22 cellular contexts compared by ENCODE assay signal in the genomic region with DNA sequence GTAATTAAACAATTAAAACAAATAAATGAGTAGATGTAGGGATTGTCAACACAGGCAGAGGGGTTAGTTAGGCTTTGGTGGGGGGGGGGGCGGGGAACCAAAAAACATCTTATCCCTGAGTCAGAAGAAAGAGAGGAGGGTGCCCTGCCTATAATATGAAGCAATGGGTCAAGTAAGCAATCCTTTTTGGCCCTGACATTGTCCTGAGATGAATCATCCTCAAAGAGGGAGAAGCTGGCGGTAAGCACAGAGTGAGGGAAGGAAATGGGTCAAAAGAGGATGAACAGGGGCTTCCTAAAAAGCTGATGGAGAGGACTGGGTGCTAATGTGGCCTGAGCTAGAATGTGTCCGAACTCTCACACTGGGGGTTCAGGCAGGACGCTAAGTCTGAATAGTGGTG. TPM values are rescaled to one million over a fixed set of nuclear protein-coding genes. Genes with fewer than 3 reads are reported as not detected.
DNase-seq lines count a peak whose midpoint lies in the region; ATAC-seq and TF ChIP-seq lines count a peak whose summit lies in the region.
"Had no signal": no experiment of that assay in that cellular context is flagged by ENCODE, and none has a peak within 500 bp of the region (broad histone marks: within the 10 kb centered on the region; RNA-seq: fewer than 3 reads in every experiment).

No MANE protein-coding gene starts in this region.

- H3K27ac Mint-ChIP-seq in CD4-positive, alpha-beta T cell, result no peak overlapping the region
- H3K27ac Mint-ChIP-seq: CD4-positive, CD25-positive, alpha-beta regulatory T cell; endodermal cell had no signal

- in situ Hi-C loops in HAP-1 (cut with MboI; ENCODE audit: low sequenced_read_pairs), result no loop called here

- intact Hi-C loops in sciatic nerve (cut with DNase I), result no loop called here
- intact Hi-C loops in CD4-positive, alpha-beta T cell (cut with DNase I, micrococcal nuclease), result no loop called here

- no peak for TF ChIP-seq CTCF in fibroblast of pulmonary artery (IDR thresholded peaks at IDR 0.05; ENCODE audit: low read length, missing control alignments)
- no peak for TF ChIP-seq CTCF in CD4-positive, alpha-beta T cell (IDR thresholded peaks at IDR 0.05)

- ATAC-seq in sciatic nerve, result peak; percentile 74
- no peak for ATAC-seq in CD4-positive, alpha-beta T cell (ENCODE audit: poor library complexity)
- ATAC-seq in HG03159 (IDR thresholded peaks at IDR 0.05; ENCODE audit: unreplicated experiment), result no peak
- ATAC-seq: mucosa of descending colon had no signal

- H3K9me3 Mint-ChIP-seq in CD4-positive, alpha-beta T cell, result no peaks in the 10 kb centered on the region
- H3K9me3 Mint-ChIP-seq: CD4-positive, CD25-positive, alpha-beta regulatory T cell; endodermal cell had no signal

- no peak overlapping the region for H3K4me3 Mint-ChIP-seq in CD4-positive, alpha-beta T cell
- H3K4me3 Mint-ChIP-seq: CD4-positive, CD25-positive, alpha-beta regulatory T cell; endodermal cell had no signal

- POLR2A ChIA-PET in CD4-positive, alpha-beta T cell (lab: Charles Lee), result no interaction called here

- no peaks in the 10 kb centered on the region for H3K4me1 Mint-ChIP-seq in CD4-positive, alpha-beta T cell (ENCODE audit: low read depth)

- H3K4me3 ChIP-seq in fibroblast of pulmonary artery (replicated peaks; ENCODE audit: low read depth, low read length) (no peak overlapping the region), HAP-1 (no peak overlapping the region)
- H3K4me3 ChIP-seq: mucosa of descending colon, PC-9 had no signal

- H3K27me3 ChIP-seq in HAP-1 (ENCODE audit: low read depth), result no peaks in the 10 kb centered on the region
- no peaks in the 10 kb centered on the region for H3K27me3 ChIP-seq in CD4-positive, alpha-beta T cell (ENCODE audit: control insufficient read depth, insufficient read depth, low read length)

- H3K36me3 Mint-ChIP-seq in CD4-positive, alpha-beta T cell (ENCODE audit: low read depth), result no peaks in the 10 kb centered on the region
- H3K36me3 Mint-ChIP-seq: CD4-positive, CD25-positive, alpha-beta regulatory T cell had no signal

- no peaks in the 10 kb centered on the region for H3K36me3 ChIP-seq in HAP-1 (replicated peaks)

- CTCF ChIA-PET in CD4-positive, alpha-beta T cell (lab: Charles Lee), result interaction anchor here (1.6 kb wide), 2 partner anchors 11 to 48 kb away, joined by 3 read pairs; no protein-coding TSS in a partner anchor

- H3K4me1 ChIP-seq in HAP-1, result peaks cover 38% of the 10 kb centered on the region

- no peaks in the 10 kb centered on the region for H3K27me3 Mint-ChIP-seq in CD4-positive, alpha-beta T cell

- no peaks in the 10 kb centered on the region for H3K9me3 ChIP-seq in HAP-1
- H3K9me3 ChIP-seq in CD4-positive, alpha-beta T cell (ENCODE audit: control insufficient read depth, low read length), result no peaks in the 10 kb centered on the region
- H3K9me3 ChIP-seq: mucosa of descending colon had no signal

- DNase-seq in GM04503 (ENCODE audit: low read depth), result peak; percentile 71
- peak; percentile 7 for DNase-seq in RPMI7951 (ENCODE audit: low read depth)
- peak; percentile 37 for DNase-seq in fibroblast of pulmonary artery (ENCODE audit: low read depth)
- DNase-seq in sciatic nerve (ENCODE audit: low spot score), result no peak
- no peak for DNase-seq in HAP-1 (ENCODE audit: low spot score in 2 of 2)
- no peak for DNase-seq in GM19238 (ENCODE audit: insufficient read length, low spot score)
- no peak for DNase-seq in CD4-positive, alpha-beta T cell
- DNase-seq: activated CD8-positive, alpha-beta memory T cell treated with anti-CD3 and anti-CD28 coated beads, Interleukin-2, amount 50 U/mL, for 4 hours; activated naive CD4-positive, alpha-beta T cell treated with Interleukin-2 at 50 U/mL for 16 hours; caudate nucleus; CD4-positive, CD25-positive, alpha-beta regulatory T cell; endodermal cell; glutamatergic neuron; Karpas-422; mucosa of descending colon; NCI-H1694 treated with DMSO at 0.1 percent for 48 hours; NCI-H526; occipital lobe; stimulated activated naive CD4-positive, alpha-beta T cell treated with Interleukin-2 at 50 U/mL for 16 hours had no signal

- no peak overlapping the region for H3K27ac ChIP-seq in CD4-positive, alpha-beta T cell (ENCODE audit: low read depth, low read length)
- H3K27ac ChIP-seq: PC-9 had no signal

RNA-seq across cellular contexts. Expression of a gene that starts 4.7 kb away (rescaled TPM):
- total RNA-seq in RPMI7951 (2014; rRNA removed; shearing (Covaris generic)), result not detected in 2 replicates
- 27.2 TPM for total RNA-seq in sciatic nerve
- not detected for total RNA-seq in CD4-positive, alpha-beta T cell
- total RNA-seq: CD4-positive, CD25-positive, alpha-beta regulatory T cell; PC-9; T-helper 1 cell treated with Interleukin-12 subunit alpha and Interleukin-12 subunit beta and Interleukin-4 antibody, amounts not matched to agents 30 ng/mL and 1 ng/mL, for 36 hours had no signal

RNA-seq across cellular contexts. Expression of a gene that starts 23.7 kb away (rescaled TPM):
- total RNA-seq in RPMI7951 (2014; rRNA removed; shearing (Covaris generic)), result 1.3 and 6.5 TPM in 2 replicates
- 52.3 TPM for total RNA-seq in sciatic nerve
- 10 to 100 TPM; 27.0 to 35.9 TPM for total RNA-seq in CD4-positive, alpha-beta T cell

Comparison
In these comparisons a context has a peak if more than half of its experiments do, and no peak if none do; other contexts are left out.
1. DNase-seq: peak in GM04503 (single experiment), RPMI7951 (single experiment) and fibroblast of pulmonary artery (single experiment); none in sciatic nerve (single experiment), HAP-1 (0 of 2), GM19238 (single experiment) and CD4-positive, alpha-beta T cell (0 of 10).
2. RNA of a gene that starts 4.7 kb away (total RNA-seq): 27.2 TPM in sciatic nerve (single experiment); not detected in RPMI7951 and not detected in CD4-positive, alpha-beta T cell; every median in the first group is over 10 times any median in the second.